Comparison of ENCODE assay signal across 8 cellular contexts in the genomic region with DNA sequence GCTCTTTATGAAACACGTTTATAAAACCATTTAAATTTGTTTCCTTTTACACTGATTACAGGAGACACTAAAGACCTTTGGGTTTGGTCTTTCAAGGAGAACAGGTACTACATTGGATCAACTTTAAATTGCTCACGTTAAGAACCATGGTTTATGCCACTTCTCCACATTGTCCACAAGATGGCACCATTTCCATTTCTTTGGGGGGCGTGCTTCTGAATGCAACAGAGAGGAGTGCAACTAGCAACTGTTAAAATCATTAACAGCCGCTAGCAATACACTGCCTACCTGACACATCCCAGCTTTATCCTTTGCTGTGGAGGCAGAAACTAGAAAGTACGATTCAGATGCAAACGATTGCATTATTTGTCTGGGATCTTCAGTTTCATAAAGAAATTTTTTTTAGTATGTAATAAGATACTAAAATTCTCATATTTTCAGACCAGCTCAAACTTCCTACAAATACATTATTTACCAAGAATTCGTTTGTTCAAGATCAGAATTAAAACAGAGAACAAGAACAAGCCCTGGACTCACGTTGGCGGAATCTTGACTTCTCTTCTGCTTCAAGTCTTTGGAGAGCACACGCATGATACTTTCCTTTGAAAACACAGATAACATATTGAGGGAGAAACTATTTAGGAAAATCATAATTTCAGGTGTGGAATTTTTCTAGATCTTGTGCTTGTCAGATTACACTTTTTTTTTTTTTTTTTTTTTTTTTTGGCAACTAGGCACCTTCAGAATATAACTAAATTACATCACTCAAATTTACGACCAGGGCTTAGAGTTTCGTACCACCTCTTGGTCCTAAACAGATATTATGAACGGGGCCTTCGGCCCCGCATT. TPM values are rescaled to one million over a fixed set of nuclear protein-coding genes. Genes with fewer than 3 reads are reported as not detected.
A peak's percentile ranks its signal among the peaks of the same experiment; 100 is the strongest.
DNase-seq lines count a peak whose midpoint lies in the region; ATAC-seq and TF ChIP-seq lines count a peak whose summit lies in the region.

No MANE protein-coding gene starts in this region.

- no peaks in the 10 kb centered on the region for H3K9me3 Mint-ChIP-seq in activated T-cell treated with anti-CD3 and anti-CD28 coated beads, Interleukin-2, amount 50 U/mL, for 4 hours
- no peaks in the 10 kb centered on the region for H3K9me3 Mint-ChIP-seq in nephron progenitor cell

- no peak overlapping the region for H3K27ac Mint-ChIP-seq in nephron progenitor cell

- 8% methylated on average over 15 of the region's 15 CpGs for WGBS in thymus

- H3K4me3 Mint-ChIP-seq in activated T-cell treated with anti-CD3 and anti-CD28 coated beads, Interleukin-2, amount 50 U/mL, for 4 hours, result peak overlapping the region; percentile 84
- peak overlapping the region; percentile 87 for H3K4me3 Mint-ChIP-seq in nephron progenitor cell

- H3K27me3 ChIP-seq in thymus (ENCODE audit: control insufficient read depth, insufficient read depth), result peaks cover 31% of the 10 kb centered on the region

- H3K36me3 ChIP-seq in thymus (ENCODE audit: control insufficient read depth, insufficient read depth), result no peaks in the 10 kb centered on the region

- H3K4me1 Mint-ChIP-seq in activated T-cell treated with anti-CD3 and anti-CD28 coated beads, Interleukin-2, amount 50 U/mL, for 4 hours (ENCODE audit: low read depth), result peaks cover 34% of the 10 kb centered on the region
- peaks cover 30% of the 10 kb centered on the region for H3K4me1 Mint-ChIP-seq in nephron progenitor cell

- peaks cover 68% of the 10 kb centered on the region for H3K27me3 Mint-ChIP-seq in activated T-cell treated with anti-CD3 and anti-CD28 coated beads, Interleukin-2, amount 50 U/mL, for 4 hours (ENCODE audit: low read depth)
- H3K27me3 Mint-ChIP-seq in nephron progenitor cell (ENCODE audit: low read depth, poor library complexity), result peaks cover 71% of the 10 kb centered on the region

- peak; percentile 65 for ATAC-seq in GM21825 (IDR thresholded peaks at IDR 0.05; ENCODE audit: unreplicated experiment)
- ATAC-seq in activated T-cell treated with anti-CD3 and anti-CD28 coated beads, Interleukin-2, amount 50 U/mL, for 4 hours, result peak; percentile 59 to 69

- H3K36me3 Mint-ChIP-seq in activated T-cell treated with anti-CD3 and anti-CD28 coated beads, Interleukin-2, amount 50 U/mL, for 4 hours (ENCODE audit: insufficient read depth), result no peaks in the 10 kb centered on the region
- H3K36me3 Mint-ChIP-seq in nephron progenitor cell (ENCODE audit: low read depth), result no peaks in the 10 kb centered on the region

- peaks cover 3% of the 10 kb centered on the region for H3K4me1 ChIP-seq in thymus (ENCODE audit: control insufficient read depth, insufficient read depth, low read length)

- H3K27ac ChIP-seq in thymus (ENCODE audit: low read depth), result no peak overlapping the region

- peak overlapping the region; percentile 24 for H3K4me3 ChIP-seq in thymus (ENCODE audit: low read length)

- TF ChIP-seq CTCF in nephron progenitor cell (IDR thresholded peaks at IDR 0.05), result peak; percentile 80

- DNase-seq in EH (ENCODE audit: low read depth) (peak; percentile 77), KG1 (lab: John Stamatoyannopoulos, UW) (peak; percentile 38), OCI-M2 (lab: John Stamatoyannopoulos, UW; ENCODE audit: unreplicated experiment) (peak; percentile 12), fibroblast of gingiva (ENCODE audit: low read depth) (peak; percentile 70), nephron progenitor cell (peak; percentile 49)
- DNase-seq in activated T-cell treated with anti-CD3 and anti-CD28 coated beads, Interleukin-2, amount 50 U/mL, for 4 hours, result peak; percentile 38

- H3K9me3 ChIP-seq in thymus (ENCODE audit: control insufficient read depth), result no peaks in the 10 kb centered on the region

RNA-seq across cellular contexts. Expression of a gene that starts 0.7 kb away (rescaled TPM):
- under 1 TPM in 2 of 3 donors, not detected in 1; 0.11 to 0.16 TPM for total RNA-seq in activated T-cell treated with anti-CD3 and anti-CD28 coated beads, Interleukin-2, amount 50 U/mL, for 4 hours
- 0.27 TPM for polyA plus RNA-seq in thymus

RNA-seq across cellular contexts. Expression of a gene that starts 12.3 kb away (rescaled TPM):
- total RNA-seq in activated T-cell treated with anti-CD3 and anti-CD28 coated beads, Interleukin-2, amount 50 U/mL, for 4 hours, result under 1 TPM; 0.08 to 0.40 (median 0.16) TPM
- polyA plus RNA-seq in thymus, result 4.1 TPM

RNA-seq across cellular contexts. Expression of a gene that starts 54.8 kb away (rescaled TPM):
- not detected for total RNA-seq in activated T-cell treated with anti-CD3 and anti-CD28 coated beads, Interleukin-2, amount 50 U/mL, for 4 hours
- polyA plus RNA-seq in thymus, result 0.11 TPM

Comparison
In these comparisons a context has a peak if more than half of its experiments do, and no peak if none do; other contexts are left out.
1. DNase-seq: peak in every context shown above with its lines; median percentile 77 in EH; 70 in fibroblast of gingiva; 49 in nephron progenitor cell; 38 in KG1; 38 in activated T-cell treated with anti-CD3 and anti-CD28 coated beads, Interleukin-2, amount 50 U/mL, for 4 hours; 12 in OCI-M2.